Comparison of ENCODE assay signal across 9 cellular contexts in genomic region chr7:135930565-135931423, GRCh38. TPM values are rescaled to one million over a fixed set of nuclear protein-coding genes. Genes with fewer than 3 reads are reported as not detected.
DNase-seq lines count a peak whose midpoint lies in the region; ATAC-seq and TF ChIP-seq lines count a peak whose summit lies in the region.
"Had no signal": no experiment of that assay in that cellular context is flagged by ENCODE, and none has a peak within 500 bp of the region (broad histone marks: within the 10 kb centered on the region; RNA-seq: fewer than 3 reads in every experiment).

No MANE protein-coding gene starts in this region.

- peak overlapping the region; percentile 23 for H3K4me2 ChIP-seq in SK-N-SH
- peak overlapping the region; percentile 6 for H3K4me2 ChIP-seq in skeletal muscle satellite cell (ENCODE audit: low read length)

- peak overlapping the region; percentile 89 to 93 for H3K27ac ChIP-seq in SK-N-SH (ENCODE audit: low read depth in 2 of 2, low read length in 1 of 2)
- no peak overlapping the region for H3K27ac ChIP-seq in breast epithelium

- TF ChIP-seq POLR2A in breast epithelium (IDR thresholded peaks at IDR 0.05), result no peak

- peaks cover 22% of the 10 kb centered on the region for H3F3A ChIP-seq in SK-N-SH (replicated peaks; ENCODE audit: insufficient read depth)

- no peaks in the 10 kb centered on the region for H3K9me2 ChIP-seq in SK-N-SH

- CTCF ChIA-PET in SK-N-SH (lab: Yijun Ruan, JAX), result interaction anchor here (1.1 to 1.4 kb wide), 3 partner anchors 9 to 14 kb away, joined by 3 to 4 read pairs (median 3); no protein-coding TSS in a partner anchor

- POLR2A ChIA-PET in SK-N-SH (lab: Yijun Ruan, JAX), result no interaction called here

- peaks cover 89% of the 10 kb centered on the region for H3K79me2 ChIP-seq in SK-N-SH (ENCODE audit: insufficient read depth)

- TF ChIP-seq CTCF in SK-N-SH (IDR thresholded peaks at IDR 0.05) (no peak), foreskin fibroblast (IDR thresholded peaks at IDR 0.05; ENCODE audit: low read depth, low read length) (no peak), breast epithelium (IDR thresholded peaks at IDR 0.05) (no peak)

- H3K27me3 ChIP-seq in SK-N-SH (ENCODE audit: insufficient read depth) (no peaks in the 10 kb centered on the region), skeletal muscle satellite cell (ENCODE audit: control insufficient read depth, insufficient read depth, low read length) (no peaks in the 10 kb centered on the region), breast epithelium (no peaks in the 10 kb centered on the region)

- H3K9ac ChIP-seq in SK-N-SH (peak overlapping the region; percentile 24; the same call in 1 of the 2 replicates), skeletal muscle satellite cell (ENCODE audit: low read depth, low read length) (no peak overlapping the region)

- peaks cover 14 to 36% of the 10 kb centered on the region in 2 experiments for H3K36me3 ChIP-seq in SK-N-SH (replicated peaks in 1 of 2; ENCODE audit: control insufficient read depth in 1 of 2, insufficient read depth in 2 of 2, low read length in 1 of 2)
- peaks cover 10% of the 10 kb centered on the region for H3K36me3 ChIP-seq in skeletal muscle satellite cell (ENCODE audit: insufficient read depth, low read length)
- H3K36me3 ChIP-seq in breast epithelium, result no peaks in the 10 kb centered on the region

- no peak overlapping the region for H2AFZ ChIP-seq in SK-N-SH (ENCODE audit: low read depth)

- H3K4me1 ChIP-seq in SK-N-SH (ENCODE audit: control insufficient read depth in 1 of 2, insufficient read depth in 2 of 2, low read depth in 1 of 2, low read length in 1 of 2), result peaks cover 17 to 33% of the 10 kb centered on the region in 2 experiments; a peak in 3 of 4 replicates
- peaks cover 12% of the 10 kb centered on the region for H3K4me1 ChIP-seq in skeletal muscle satellite cell (ENCODE audit: control insufficient read depth, insufficient read depth, low read length)
- no peaks in the 10 kb centered on the region for H3K4me1 ChIP-seq in breast epithelium

- 65% methylated on average over 9 of the region's 9 CpGs for WGBS in SK-N-SH (ENCODE audit: low lambda C conversion rate)

- DNase-seq in NCI-H146 (lab: John Stamatoyannopoulos, UW) (peak; percentile 28), NCI-H146 treated with DMSO at 0.1 percent for 48 hours (lab: John Stamatoyannopoulos, UW; ENCODE audit: unreplicated experiment) (no peak), SK-N-SH (peak; percentile 36), foreskin fibroblast (peak; percentile 59 to 83), NCI-H2171 treated with DMSO at 0.1 percent for 48 hours (lab: John Stamatoyannopoulos, UW) (no peak), breast epithelium (ENCODE audit: low spot score in 2 of 2) (no peak), sciatic nerve (ENCODE audit: low spot score) (no peak)
- DNase-seq: head of caudate nucleus had no signal

- peaks cover 29% of the 10 kb centered on the region for H4K20me1 ChIP-seq in SK-N-SH (ENCODE audit: insufficient read depth)

- intact Hi-C loops in breast epithelium (cut with DNase I; ENCODE audit: low total_unique reads) (loop anchor here (5.0 kb wide), 1 partner anchor 108 kb away; no protein-coding TSS in a partner anchor), sciatic nerve (cut with DNase I) (no loop called here)

- ATAC-seq in sciatic nerve, result no peak

- TF ChIP-seq EP300 in SK-N-SH (IDR thresholded peaks at IDR 0.05; ENCODE audit: borderline replicate concordance in 1 of 2, low read depth in 1 of 2, low read length in 1 of 2), result no peak

- H3K9me3 ChIP-seq in SK-N-SH, result no peaks in the 10 kb centered on the region
- no peaks in the 10 kb centered on the region for H3K9me3 ChIP-seq in skeletal muscle satellite cell (replicated peaks; ENCODE audit: low read length)
- no peaks in the 10 kb centered on the region for H3K9me3 ChIP-seq in breast epithelium

- H3K4me3 ChIP-seq in SK-N-SH (ENCODE audit: low read depth in 2 of 2, low read length in 1 of 2), result no peak overlapping the region
- H3K4me3 ChIP-seq in foreskin fibroblast (ENCODE audit: low read depth in 1 of 2, low read length in 2 of 2), result no peak overlapping the region
- no peak overlapping the region for H3K4me3 ChIP-seq in skeletal muscle satellite cell (ENCODE audit: low read length)
- no peak overlapping the region for H3K4me3 ChIP-seq in breast epithelium

- no peak for TF ChIP-seq RAD21 in SK-N-SH (IDR thresholded peaks at IDR 0.05; ENCODE audit: low read length)

TF ChIP-seq in SK-N-SH, 30 proteins besides CTCF, POLR2A, EP300 and RAD21:
- TF ChIP-seq TCF12 (IDR thresholded peaks at IDR 0.05) (peak; percentile 68; the same call in 1 of the 2 replicates), JUND (IDR thresholded peaks at IDR 0.05) (0 out of 2 replicates have a peak, but pooled peaks have one; percentile 14), FOSL2 (IDR thresholded peaks at IDR 0.05; ENCODE audit: borderline replicate concordance, low read depth) (peak; percentile 13; the same call in 1 of the 2 replicates), SMC3 (IDR thresholded peaks at IDR 0.05; ENCODE audit: low read depth, low read length) (no peak), ELF1 (IDR thresholded peaks at IDR 0.05) (0 out of 2 replicates have a peak, but pooled peaks have one; percentile 31), IRF3 (IDR thresholded peaks at IDR 0.05; ENCODE audit: low read depth, low read length) (no peak), FOXJ3 (CRISPR knock-in tag; IDR thresholded peaks at IDR 0.05) (peak; percentile 27; the same call in 1 of the 2 replicates), TAF1 (IDR thresholded peaks at IDR 0.05; ENCODE audit: borderline replicate concordance, low read depth, low read length) (no peak)

RNA-seq across cellular contexts. Expression of gene MTPN, which starts 46.4 kb away (rescaled TPM):
- polyA plus RNA-seq in SK-N-SH (2012; rRNA removed), result 135 and 155 TPM in 2 replicates
- polyA plus RNA-seq in SK-N-SH (2012; cell fraction: cytosol; rRNA removed), result 199 and 225 TPM in 2 replicates
- polyA plus RNA-seq in SK-N-SH (2012; cell fraction: nucleus; rRNA removed), result 32.1 and 59.1 TPM in 2 replicates
- 115 and 116 TPM in 2 replicates for total RNA-seq in skeletal muscle satellite cell (2012; rRNA removed)
- total RNA-seq in breast epithelium, result 10 to 100 TPM; 66.5 to 97.0 (median 85.5) TPM
- total RNA-seq in sciatic nerve, result 114 TPM

Comparison
In these comparisons a context has a peak if more than half of its experiments do, and no peak if none do; other contexts are left out.
1. DNase-seq: peak in NCI-H146 (single experiment), SK-N-SH (single experiment) and foreskin fibroblast (2 of 2); none in NCI-H146 treated with DMSO at 0.1 percent for 48 hours (single experiment), NCI-H2171 treated with DMSO at 0.1 percent for 48 hours (single experiment), breast epithelium (0 of 2) and sciatic nerve (single experiment).
2. H3K27ac ChIP-seq: peak in SK-N-SH (2 of 2); none in breast epithelium (0 of 2).